In genomic region chr10:43739171-43739570, GRCh38 we compare ENCODE assay signal across 20 cellular contexts.
DNase-seq lines count a peak whose midpoint lies in the region; TF ChIP-seq lines count a peak whose summit lies in the region.
"Had no signal": no experiment of that assay in that cellular context is flagged by ENCODE, and none has a peak within 500 bp of the region (broad histone marks: within the 10 kb centered on the region; RNA-seq: fewer than 3 reads in every experiment).

No MANE protein-coding gene starts in this region.

- POLR2A ChIA-PET in activated CD4-positive, alpha-beta T cell treated with anti-CD3 and anti-CD28 coated beads, Interleukin-2, amount 10 ng/mL, durations not matched to agents 7 days and 5 days (lab: Charles Lee): no interaction called here

- no peak overlapping the region for H3K9ac ChIP-seq in adipocyte (ENCODE audit: low read length)

- intact Hi-C loops in activated T-helper 2 cell treated with anti-CD3 and anti-CD28 coated beads, Interferon-gamma antibody, Interleukin-2, Interleukin-4, amounts not matched to agents 10 μg/mL and 5 μg/mL and 100 μg/mL, durations not matched to agents 14 hours and 24 hours and 36 hours (cut with micrococcal nuclease): no loop called here

- no peak overlapping the region for H3K27ac Mint-ChIP-seq in activated T-helper 2 cell treated with anti-CD3 and anti-CD28 coated beads, Interferon-gamma antibody, Interleukin-2, Interleukin-4, amounts not matched to agents 10 μg/mL and 5 μg/mL and 100 μg/mL, durations not matched to agents 14 hours and 24 hours and 36 hours
- H3K27ac Mint-ChIP-seq in activated CD4-positive, alpha-beta T cell treated with anti-CD3 and anti-CD28 coated beads, Interleukin-2, amount 10 ng/mL, durations not matched to agents 7 days and 5 days: no peak overlapping the region
- H3K27ac Mint-ChIP-seq: CD14-positive monocyte, HFFc6 had no signal

- peaks cover 3% of the 10 kb centered on the region for H3K27me3 ChIP-seq in adipocyte (replicated peaks; ENCODE audit: control insufficient read depth, insufficient read depth, low read length)

- H3K36me3 Mint-ChIP-seq in activated T-helper 2 cell treated with anti-CD3 and anti-CD28 coated beads, Interferon-gamma antibody, Interleukin-2, Interleukin-4, amounts not matched to agents 10 μg/mL and 5 μg/mL and 100 μg/mL, durations not matched to agents 14 hours and 24 hours and 36 hours (ENCODE audit: low read depth): no peaks in the 10 kb centered on the region
- H3K36me3 Mint-ChIP-seq in activated CD4-positive, alpha-beta T cell treated with anti-CD3 and anti-CD28 coated beads, Interleukin-2, amount 10 ng/mL, durations not matched to agents 7 days and 5 days (ENCODE audit: low read depth): no peaks in the 10 kb centered on the region
- H3K36me3 Mint-ChIP-seq: CD14-positive monocyte had no signal

- H3K9me3 ChIP-seq in adipocyte (ENCODE audit: control insufficient read depth, low read length): no peaks in the 10 kb centered on the region

- DNase-seq in AG09309 (ENCODE audit: low read depth) (peak; percentile 29), GM04504 (ENCODE audit: low read depth) (peak; percentile 40), adipocyte (ENCODE audit: low read depth) (peak; percentile 67), fibroblast of the conjunctiva (ENCODE audit: low read depth) (peak; percentile 81), activated T-cell treated with anti-CD3 and anti-CD28 coated beads for 4 hours (no peak), NCI-H2196 treated with DMSO at 0.1 percent for 48 hours (lab: John Stamatoyannopoulos, UW; ENCODE audit: unreplicated experiment) (no peak)
- no peak for DNase-seq in activated T-helper 2 cell treated with anti-CD3 and anti-CD28 coated beads, Interferon-gamma antibody, Interleukin-2, Interleukin-4, amounts not matched to agents 10 μg/mL and 5 μg/mL and 100 μg/mL, durations not matched to agents 14 hours and 24 hours and 36 hours (ENCODE audit: low spot score)
- DNase-seq in activated CD4-positive, alpha-beta T cell treated with anti-CD3 and anti-CD28 coated beads, Interleukin-2, amount 10 ng/mL, durations not matched to agents 7 days and 5 days: no peak
- DNase-seq: AML-193, DMS 273 treated with DMSO at 0.1 percent for 48 hours, GF-D8, HFFc6, KBM-7, NCI-H1417, NCI-H187 treated with DMSO at 0.1 percent for 48 hours, NCI-H226, NCI-H524, PC-9, SIG-M5 had no signal

- CTCF ChIA-PET in activated CD4-positive, alpha-beta T cell treated with anti-CD3 and anti-CD28 coated beads, Interleukin-2, amount 10 ng/mL, durations not matched to agents 7 days and 5 days (lab: Charles Lee): no interaction called here

- no peaks in the 10 kb centered on the region for H3K9me3 Mint-ChIP-seq in activated T-helper 2 cell treated with anti-CD3 and anti-CD28 coated beads, Interferon-gamma antibody, Interleukin-2, Interleukin-4, amounts not matched to agents 10 μg/mL and 5 μg/mL and 100 μg/mL, durations not matched to agents 14 hours and 24 hours and 36 hours
- no peaks in the 10 kb centered on the region for H3K9me3 Mint-ChIP-seq in activated CD4-positive, alpha-beta T cell treated with anti-CD3 and anti-CD28 coated beads, Interleukin-2, amount 10 ng/mL, durations not matched to agents 7 days and 5 days
- H3K9me3 Mint-ChIP-seq: HFFc6 had no signal

- H3K27me3 Mint-ChIP-seq in activated T-helper 2 cell treated with anti-CD3 and anti-CD28 coated beads, Interferon-gamma antibody, Interleukin-2, Interleukin-4, amounts not matched to agents 10 μg/mL and 5 μg/mL and 100 μg/mL, durations not matched to agents 14 hours and 24 hours and 36 hours (ENCODE audit: low read depth): peaks cover 10% of the 10 kb centered on the region
- peaks cover 1% of the 10 kb centered on the region for H3K27me3 Mint-ChIP-seq in activated CD4-positive, alpha-beta T cell treated with anti-CD3 and anti-CD28 coated beads, Interleukin-2, amount 10 ng/mL, durations not matched to agents 7 days and 5 days

- H3K4me3 ChIP-seq in AG09309 (ENCODE audit: control insufficient read depth, low read depth, low read length): no peak overlapping the region
- H3K4me3 ChIP-seq in adipocyte (ENCODE audit: low read length): no peak overlapping the region
- H3K4me3 ChIP-seq: PC-9 had no signal

- peaks cover 2% of the 10 kb centered on the region for H3K4me1 Mint-ChIP-seq in activated T-helper 2 cell treated with anti-CD3 and anti-CD28 coated beads, Interferon-gamma antibody, Interleukin-2, Interleukin-4, amounts not matched to agents 10 μg/mL and 5 μg/mL and 100 μg/mL, durations not matched to agents 14 hours and 24 hours and 36 hours (ENCODE audit: low read depth)
- peaks cover 15% of the 10 kb centered on the region for H3K4me1 Mint-ChIP-seq in activated CD4-positive, alpha-beta T cell treated with anti-CD3 and anti-CD28 coated beads, Interleukin-2, amount 10 ng/mL, durations not matched to agents 7 days and 5 days
- H3K4me1 Mint-ChIP-seq: CD14-positive monocyte had no signal

- H3K36me3 ChIP-seq in adipocyte (ENCODE audit: control insufficient read depth, insufficient read depth, low read length, severe bottlenecking): no peaks in the 10 kb centered on the region

- H3K4me3 Mint-ChIP-seq in activated T-helper 2 cell treated with anti-CD3 and anti-CD28 coated beads, Interferon-gamma antibody, Interleukin-2, Interleukin-4, amounts not matched to agents 10 μg/mL and 5 μg/mL and 100 μg/mL, durations not matched to agents 14 hours and 24 hours and 36 hours (ENCODE audit: low read depth): no peak overlapping the region
- no peak overlapping the region for H3K4me3 Mint-ChIP-seq in activated CD4-positive, alpha-beta T cell treated with anti-CD3 and anti-CD28 coated beads, Interleukin-2, amount 10 ng/mL, durations not matched to agents 7 days and 5 days
- H3K4me3 Mint-ChIP-seq: CD14-positive monocyte, HFFc6 had no signal

- H3K4me1 ChIP-seq in adipocyte (ENCODE audit: control insufficient read depth, insufficient read depth, low read length): no peaks in the 10 kb centered on the region

- no peak for TF ChIP-seq CTCF in AG09309 (IDR thresholded peaks at IDR 0.05; ENCODE audit: control insufficient read depth, insufficient read depth, low read depth, low read length, missing control alignments)

Comparison
In these comparisons a context has a peak if more than half of its experiments do, and no peak if none do; other contexts are left out.
1. DNase-seq: peak in AG09309 (single experiment), GM04504 (single experiment), adipocyte (single experiment) and fibroblast of the conjunctiva (single experiment); none in activated T-cell treated with anti-CD3 and anti-CD28 coated beads for 4 hours (single experiment), NCI-H2196 treated with DMSO at 0.1 percent for 48 hours (single experiment), activated T-helper 2 cell treated with anti-CD3 and anti-CD28 coated beads, Interferon-gamma antibody, Interleukin-2, Interleukin-4, amounts not matched to agents 10 μg/mL and 5 μg/mL and 100 μg/mL, durations not matched to agents 14 hours and 24 hours and 36 hours (single experiment) and activated CD4-positive, alpha-beta T cell treated with anti-CD3 and anti-CD28 coated beads, Interleukin-2, amount 10 ng/mL, durations not matched to agents 7 days and 5 days (single experiment).